Comparison of ENCODE assay signal across 18 cellular contexts in the genomic region with DNA sequence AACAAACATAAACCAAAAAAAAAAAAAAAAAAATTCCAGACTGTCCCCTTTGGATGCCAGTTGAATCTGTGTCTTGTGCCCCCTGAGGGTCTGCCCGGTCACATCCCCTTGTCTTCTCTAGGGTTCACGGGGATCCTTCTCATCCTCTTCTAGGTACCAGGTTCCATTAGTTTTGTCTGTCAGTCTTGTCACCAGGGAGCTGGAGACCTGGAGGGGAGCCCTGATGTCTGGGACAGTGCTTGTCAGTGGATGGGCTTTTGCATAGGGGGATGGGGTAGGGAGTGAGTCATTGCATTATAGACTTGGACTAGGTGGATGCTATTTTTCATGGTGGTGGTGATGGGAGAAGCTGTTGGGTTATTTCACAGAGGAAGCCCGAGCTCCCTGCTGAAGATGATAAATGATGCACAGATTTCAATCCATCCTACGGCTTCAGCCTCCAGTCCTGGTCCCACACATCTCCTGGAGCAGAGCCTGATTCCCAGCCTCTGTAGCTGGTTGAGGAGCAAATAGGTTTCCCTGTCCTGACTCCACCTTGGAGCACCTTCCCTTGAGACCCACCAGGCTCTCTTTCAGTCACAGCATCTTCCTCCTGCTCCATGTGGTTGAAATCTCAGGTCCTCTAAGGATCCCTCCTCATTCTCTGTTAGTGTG. TPM values are rescaled to one million over a fixed set of nuclear protein-coding genes. Genes with fewer than 3 reads are reported as not detected.
DNase-seq lines count a peak whose midpoint lies in the region; ATAC-seq and TF ChIP-seq lines count a peak whose summit lies in the region.
"Had no signal": no experiment of that assay in that cellular context is flagged by ENCODE, and none has a peak within 500 bp of the region (broad histone marks: within the 10 kb centered on the region; RNA-seq: fewer than 3 reads in every experiment).

No MANE protein-coding gene starts in this region.

- no peak overlapping the region for H3K4me2 ChIP-seq in SK-N-SH
- H3K4me2 ChIP-seq: BLaER1 treated with 17β-estradiol and CSF1 and Interleukin-3, amounts not matched to agents 10 nM and 100 nM had no signal

- no peak for TF ChIP-seq RAD21 in SK-N-SH (IDR thresholded peaks at IDR 0.05; ENCODE audit: low read length)

- peaks cover 23% of the 10 kb centered on the region for H3K9me3 Mint-ChIP-seq in nephron progenitor cell

- peaks cover 15% of the 10 kb centered on the region for H3K4me1 Mint-ChIP-seq in nephron progenitor cell

- H3K27me3 ChIP-seq in SK-N-SH (ENCODE audit: insufficient read depth) (no peaks in the 10 kb centered on the region), testis (no peaks in the 10 kb centered on the region)
- H3K27me3 ChIP-seq: BLaER1 treated with 17β-estradiol and CSF1 and Interleukin-3, amounts not matched to agents 10 nM and 100 nM had no signal

- H3K9me3 ChIP-seq in SK-N-SH (0 out of 2 replicates have a peak, but pooled peaks cover 3% of the 10 kb centered on the region), testis (no peaks in the 10 kb centered on the region)

- intact Hi-C loops in testis (cut with DNase I; ENCODE audit: low total_unique reads): no loop called here

- H3K79me2 ChIP-seq in SK-N-SH (ENCODE audit: insufficient read depth): no peaks in the 10 kb centered on the region

- no peak overlapping the region for H3K27ac ChIP-seq in SK-N-SH (ENCODE audit: low read depth in 2 of 2, low read length in 1 of 2)
- H3K27ac ChIP-seq in testis: no peak overlapping the region
- H3K27ac ChIP-seq: 22Rv1; BLaER1 treated with 17β-estradiol and CSF1 and Interleukin-3, amounts not matched to agents 10 nM and 100 nM; GM23248; HL-60 had no signal

- WGBS in SK-N-SH (ENCODE audit: low lambda C conversion rate): 67% methylated on average over 4 of the region's 4 CpGs
- 91 to 94% methylated on average over 4 of the region's 4 CpGs for WGBS in testis, 2 donors

- H3K9me2 ChIP-seq in SK-N-SH: no peaks in the 10 kb centered on the region

- no peak for TF ChIP-seq CTCF in SK-N-SH (IDR thresholded peaks at IDR 0.05)
- TF ChIP-seq CTCF in nephron progenitor cell (IDR thresholded peaks at IDR 0.05): no peak
- no peak for TF ChIP-seq CTCF in testis (IDR thresholded peaks at IDR 0.05)

- H3K27me3 Mint-ChIP-seq in nephron progenitor cell (ENCODE audit: low read depth, poor library complexity): peaks cover 21% of the 10 kb centered on the region

- H3K4me3 ChIP-seq in SK-N-SH (ENCODE audit: low read depth in 2 of 2, low read length in 1 of 2): no peak overlapping the region
- H3K4me3 ChIP-seq in testis: no peak overlapping the region
- H3K4me3 ChIP-seq: BLaER1 treated with 17β-estradiol and CSF1 and Interleukin-3, amounts not matched to agents 10 nM and 100 nM; GM12878; GM23248 had no signal

- H3K36me3 ChIP-seq in SK-N-SH (replicated peaks in 1 of 2; ENCODE audit: control insufficient read depth in 1 of 2, insufficient read depth in 2 of 2, low read length in 1 of 2) (no peaks in the 10 kb centered on the region), testis (ENCODE audit: low read depth, missing control alignments) (no peaks in the 10 kb centered on the region)
- H3K36me3 ChIP-seq: BLaER1 treated with 17β-estradiol and CSF1 and Interleukin-3, amounts not matched to agents 10 nM and 100 nM had no signal

- ATAC-seq in SK-N-SH treated with all-trans-retinoic acid at 6 μM for 48 hours (no peak; the same call in 2 of the 3 replicates), GM19395 (IDR thresholded peaks at IDR 0.05; ENCODE audit: unreplicated experiment) (no peak)
- ATAC-seq: GM12878 had no signal

- H4K20me1 ChIP-seq in SK-N-SH (ENCODE audit: insufficient read depth): no peaks in the 10 kb centered on the region
- H4K20me1 ChIP-seq: BLaER1 treated with 17β-estradiol and CSF1 and Interleukin-3, amounts not matched to agents 10 nM and 100 nM had no signal

- H3K27ac Mint-ChIP-seq in nephron progenitor cell: peak overlapping the region; percentile 72
- H3K27ac Mint-ChIP-seq: CD4-positive, CD25-positive, alpha-beta regulatory T cell; H9 had no signal

- no peak for TF ChIP-seq POLR2A in testis (IDR thresholded peaks at IDR 0.05)

- no peak overlapping the region for H2AFZ ChIP-seq in SK-N-SH (ENCODE audit: low read depth)
- H2AFZ ChIP-seq: GM23248 had no signal

- CTCF ChIA-PET in SK-N-SH (lab: Yijun Ruan, JAX): interaction anchor here (0.9 kb wide), 1 partner anchor 205 kb away, joined by 4 read pairs; no protein-coding TSS in a partner anchor

- POLR2A ChIA-PET in SK-N-SH (lab: Yijun Ruan, JAX): no interaction called here

- TF ChIP-seq EP300 in SK-N-SH (IDR thresholded peaks at IDR 0.05; ENCODE audit: borderline replicate concordance in 1 of 2, low read depth in 1 of 2, low read length in 1 of 2): no peak

- DNase-seq in SK-N-SH (peak; percentile 9), SW480 (ENCODE audit: low spot score) (peak; percentile 18), nephron progenitor cell (no peak), testis (peak; percentile 9), HPDE6-E6E7 (ENCODE audit: extremely low spot score) (no peak)
- DNase-seq in effector CD8-positive, alpha-beta T cell (lab: John Stamatoyannopoulos, UW): no peak
- DNase-seq: Calu3; CD4-positive, CD25-positive, alpha-beta regulatory T cell; DMS 273 treated with DMSO at 0.1 percent for 48 hours; GM23248; H9; IMR-90 had no signal

- H3K36me3 Mint-ChIP-seq in nephron progenitor cell (ENCODE audit: low read depth): no peaks in the 10 kb centered on the region
- H3K36me3 Mint-ChIP-seq: CD4-positive, CD25-positive, alpha-beta regulatory T cell had no signal

- no peak overlapping the region for H3K4me3 Mint-ChIP-seq in nephron progenitor cell
- H3K4me3 Mint-ChIP-seq: CD4-positive, CD25-positive, alpha-beta regulatory T cell; H9 had no signal

- peaks cover 7% of the 10 kb centered on the region for H3F3A ChIP-seq in SK-N-SH (replicated peaks; ENCODE audit: insufficient read depth)

- no peak overlapping the region for H3K9ac ChIP-seq in SK-N-SH
- H3K9ac ChIP-seq: BLaER1 treated with 17β-estradiol and CSF1 and Interleukin-3, amounts not matched to agents 10 nM and 100 nM; GM23248 had no signal

- no peaks in the 10 kb centered on the region for H3K4me1 ChIP-seq in SK-N-SH (ENCODE audit: control insufficient read depth in 1 of 2, insufficient read depth in 2 of 2, low read depth in 1 of 2, low read length in 1 of 2)
- H3K4me1 ChIP-seq in testis: peaks cover 11% of the 10 kb centered on the region

TF ChIP-seq in SK-N-SH, 30 proteins besides CTCF, POLR2A, EP300 and RAD21 (continues in another document):
- TF ChIP-seq POLR2AphosphoS5 (IDR thresholded peaks at IDR 0.05; ENCODE audit: low read depth, low read length): no peak
- no peak for TF ChIP-seq CHD2 (IDR thresholded peaks at IDR 0.05; ENCODE audit: low read length, partially characterized antibody)
- TF ChIP-seq EZH2phosphoT487 (IDR thresholded peaks at IDR 0.05; ENCODE audit: borderline replicate concordance, low read depth): no peak
- no peak for TF ChIP-seq TAF1 (IDR thresholded peaks at IDR 0.05; ENCODE audit: borderline replicate concordance, low read depth, low read length)
- TF ChIP-seq, protein P1, sequence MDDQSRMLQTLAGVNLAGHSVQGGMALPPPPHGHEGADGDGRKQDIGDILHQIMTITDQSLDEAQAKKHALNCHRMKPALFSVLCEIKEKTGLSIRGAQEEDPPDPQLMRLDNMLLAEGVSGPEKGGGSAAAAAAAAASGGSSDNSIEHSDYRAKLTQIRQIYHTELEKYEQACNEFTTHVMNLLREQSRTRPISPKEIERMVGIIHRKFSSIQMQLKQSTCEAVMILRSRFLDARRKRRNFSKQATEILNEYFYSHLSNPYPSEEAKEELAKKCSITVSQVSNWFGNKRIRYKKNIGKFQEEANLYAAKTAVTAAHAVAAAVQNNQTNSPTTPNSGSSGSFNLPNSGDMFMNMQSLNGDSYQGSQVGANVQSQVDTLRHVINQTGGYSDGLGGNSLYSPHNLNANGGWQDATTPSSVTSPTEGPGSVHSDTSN (IDR thresholded peaks at IDR 0.05): no peak
- no peak for TF ChIP-seq ELF1 (IDR thresholded peaks at IDR 0.05)
- no peak for TF ChIP-seq MXI1 (IDR thresholded peaks at IDR 0.05; ENCODE audit: low read depth, low read length)

TF ChIP-seq in SK-N-SH treated with all-trans-retinoic acid at 6 μM for 48 hours, 23 proteins besides CTCF, POLR2A, EP300 and RAD21 (continues in another document):
- TF ChIP-seq ZFP30 (CRISPR knock-in tag; IDR thresholded peaks at IDR 0.05) (no peak), PATZ1 (CRISPR knock-in tag; IDR thresholded peaks at IDR 0.05; ENCODE audit: borderline replicate concordance) (no peak), ZC3H10 (CRISPR knock-in tag; IDR thresholded peaks at IDR 0.05) (no peak), CSDC2 (CRISPR knock-in tag; IDR thresholded peaks at IDR 0.05) (no peak), RARB (CRISPR knock-in tag; IDR thresholded peaks at IDR 0.05) (no peak), CREB5 (CRISPR knock-in tag; IDR thresholded peaks at IDR 0.05; ENCODE audit: low read depth) (no peak)

RNA-seq across cellular contexts. Expression of gene WTIP, which starts 26.0 kb away (rescaled TPM):
- 24.1 and 27.7 TPM in 2 replicates for polyA plus RNA-seq in SK-N-SH (2012; rRNA removed)
- 12.2 and 21.8 TPM in 2 replicates for polyA plus RNA-seq in SK-N-SH (2012; cell fraction: cytosol; rRNA removed)
- 20.6 and 31.8 TPM in 2 replicates for polyA plus RNA-seq in SK-N-SH (2012; cell fraction: nucleus; rRNA removed)
- total RNA-seq in testis: 10 to 100 TPM; 25.6 to 41.3 TPM
- polyA plus RNA-seq in testis (ENCODE audit: insufficient read depth, low read depth, low replicate concordance): 22.8 TPM
- polyA plus RNA-seq: CD4-positive, CD25-positive, alpha-beta regulatory T cell had no signal

Comparison
In these comparisons a context has a peak if more than half of its experiments do, and no peak if none do; other contexts are left out.
1. DNase-seq: peak in SK-N-SH (single experiment), SW480 (single experiment) and testis (single experiment); none in nephron progenitor cell (single experiment), HPDE6-E6E7 (single experiment) and effector CD8-positive, alpha-beta T cell (single experiment).